ENCODE assay signal across 8 cellular contexts in the genomic region with DNA sequence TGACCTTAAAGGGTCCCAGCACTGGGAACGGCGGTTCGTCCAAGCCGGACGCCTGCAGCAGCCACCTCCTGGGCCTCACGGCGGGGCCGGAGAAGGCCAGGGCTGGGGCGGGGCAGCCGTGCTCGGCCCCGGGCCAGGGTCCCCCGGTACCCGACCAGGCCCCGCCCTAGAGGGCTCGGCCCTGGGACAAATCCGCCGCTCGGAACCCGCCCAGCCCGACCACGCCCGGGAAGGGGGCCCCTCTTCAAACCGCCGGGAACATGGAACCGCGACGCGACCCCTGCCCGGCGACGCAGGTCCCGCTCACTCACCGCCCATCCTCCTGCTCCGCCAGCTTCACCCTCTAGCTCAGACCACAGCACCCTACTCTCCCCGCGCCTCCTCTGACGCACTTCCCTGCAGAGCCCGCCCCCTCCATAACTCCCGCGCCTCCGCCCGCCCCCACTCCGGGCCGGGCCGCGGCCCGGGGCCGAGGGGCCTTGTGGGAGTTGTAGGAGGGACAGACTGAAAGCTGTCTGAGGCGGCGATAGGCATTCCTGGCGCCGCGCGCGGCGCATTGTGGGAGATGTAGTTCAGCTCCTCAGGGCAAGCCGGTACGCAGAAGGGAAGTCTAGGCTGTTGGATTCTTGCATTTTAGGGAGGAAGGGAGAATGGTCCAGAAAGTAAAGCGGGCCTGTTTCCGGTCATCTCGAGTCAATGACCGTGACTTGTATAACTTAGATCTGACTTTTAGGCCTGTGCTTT. TPM values are rescaled to one million over a fixed set of nuclear protein-coding genes. Genes with fewer than 3 reads are reported as not detected.
A peak's percentile ranks its signal among the peaks of the same experiment; 100 is the strongest.
DNase-seq lines count a peak whose midpoint lies in the region; ATAC-seq, FAIRE-seq and TF ChIP-seq lines count a peak whose summit lies in the region.

Gene CLDND1 (minus strand): TSS at position 365 of the 744 bp plus-strand sequence. CDS start 1,478 bp downstream, outside the sequence.

- H3K9me3 ChIP-seq in small intestine (ENCODE audit: control insufficient read depth, low read depth) = no peaks in the 10 kb centered on the region

- peak within 1 kb of the TSS; percentile 74 for H3K4me3 ChIP-seq in AG04449 (ENCODE audit: low read depth, low read length)
- peak within 1 kb of the TSS; percentile 88 for H3K4me3 ChIP-seq in WI38 (ENCODE audit: low read depth, low read length)
- H3K4me3 ChIP-seq in bronchial epithelial cell (ENCODE audit: low read depth, low read length) = peak within 1 kb of the TSS; percentile 84
- peak within 1 kb of the TSS; percentile 71 to 95 for H3K4me3 ChIP-seq in small intestine (ENCODE audit: low read depth in 1 of 2, low read length in 2 of 2)

- H3K27ac ChIP-seq in small intestine (ENCODE audit: low read depth in 1 of 2, low read length in 1 of 2) = peak within 1 kb of the TSS; percentile 91 to 98

- FAIRE-seq in bronchial epithelial cell (lab: Jason Lieb, UNC) (no peak), small intestine (lab: Jason Lieb, UNC) (no peak)

- CTCF ChIA-PET in AG04449 (lab: Yijun Ruan, JAX) = no interaction called here

- DNase-seq in AG04449 (ENCODE audit: low read depth, low spot score) (peak; percentile 70), NCI-H2227 treated with DMSO at 0.1 percent for 48 hours (lab: John Stamatoyannopoulos, UW) (peak; percentile 75), bronchial epithelial cell (ENCODE audit: low read depth) (peak; percentile 93), iPS-NIHi11 (ENCODE audit: low spot score) (peak; percentile 95), small intestine (peak; percentile 98)

- WGBS in small intestine, 3 donors = 0% methylated on average over 41 to 63 of the region's 63 CpGs

- ATAC-seq in GM18907 (IDR thresholded peaks at IDR 0.05; ENCODE audit: unreplicated experiment) (peak; percentile 91), HG03159 (IDR thresholded peaks at IDR 0.05; ENCODE audit: unreplicated experiment) (peak; percentile 89)

- H3K36me3 ChIP-seq in bronchial epithelial cell (ENCODE audit: control insufficient read depth, insufficient read depth, low read length) (peaks cover 8% of the 10 kb centered on the region), small intestine (ENCODE audit: control insufficient read depth in 2 of 2, insufficient read depth in 2 of 2, low read length in 2 of 2) (peaks cover 0 to 3% of the 10 kb centered on the region in 2 donors)

- no peak for TF ChIP-seq CTCF in AG04449 (IDR thresholded peaks at IDR 0.05; ENCODE audit: insufficient read depth, low read length, missing control alignments)
- no peak for TF ChIP-seq CTCF in WI38 (IDR thresholded peaks at IDR 0.05; ENCODE audit: low read depth, low read length)
- TF ChIP-seq CTCF in bronchial epithelial cell (IDR thresholded peaks at IDR 0.05; ENCODE audit: insufficient read depth, low read length, severe bottlenecking) = no peak

- POLR2A ChIA-PET in AG04449 (lab: Yijun Ruan, JAX) = interaction anchor here (0.5 to 1.2 kb wide), 4 partner anchors 11 to 701 kb away, joined by 3 to 4 read pairs (median 4); partner anchors contain the start of genes CPOX and CRYBG3

- H3K4me1 ChIP-seq in small intestine (ENCODE audit: control insufficient read depth in 2 of 2, insufficient read depth in 1 of 2, low read depth in 1 of 2, low read length in 1 of 2) = peaks cover 3 to 4% of the 10 kb centered on the region in 2 donors

- H3K27me3 ChIP-seq in bronchial epithelial cell (ENCODE audit: control insufficient read depth, insufficient read depth, low read length) (no peaks in the 10 kb centered on the region), small intestine (ENCODE audit: control insufficient read depth in 2 of 2, insufficient read depth in 2 of 2, low read length in 2 of 2) (no peaks in the 10 kb centered on the region)

RNA-seq across cellular contexts. Expression of gene CLDND1, which starts in this region (rescaled TPM):
- 183 and 216 TPM in 2 replicates for total RNA-seq in bronchial epithelial cell
- 10 to 100 TPM; 30.8 to 64.9 (median 38.8) TPM for polyA plus RNA-seq in small intestine

Comparison
In these comparisons a context has a peak if more than half of its experiments do, and no peak if none do; other contexts are left out.
1. Peak in every context shown above with its lines: DNase-seq, ATAC-seq, H3K4me3 ChIP-seq and H3K27ac ChIP-seq.